In genomic region chr9:136574606-136575005, GRCh38 we compare ENCODE assay signal across 7 cellular contexts. TPM values are rescaled to one million over a fixed set of nuclear protein-coding genes. Genes with fewer than 3 reads are reported as not detected.
DNase-seq lines count a peak whose midpoint lies in the region; ATAC-seq and TF ChIP-seq lines count a peak whose summit lies in the region.
"Not testable (repeated sequence)": the region's sequence is repeated elsewhere in the genome, so short reads cannot be mapped to it uniquely, and the experiment has no call there.

No MANE protein-coding gene starts in this region.

- H3K27ac Mint-ChIP-seq in activated naive CD4-positive, alpha-beta T cell treated with anti-CD3 and anti-CD28 coated beads, Interleukin-2, amount 10 ng/mL, durations not matched to agents 7 days and 5 days, result peak overlapping the region; percentile 6
- H3K27ac Mint-ChIP-seq in dendritic cell treated with granulocyte-macrophage colony-stimulating factor and Interleukin-4, amounts not matched to agents 40 ng/mL and 50 ng/mL, for 4 days, result peak overlapping the region; percentile 18
- H3K27ac Mint-ChIP-seq in mesothelial cell of epicardium, result peak overlapping the region; percentile 13

- not testable (repeated sequence) for H4K8ac ChIP-seq in neuronal stem cell (ENCODE audit: low read depth, low read length)

- H4K91ac ChIP-seq in neuronal stem cell (ENCODE audit: low read depth, low read length, poor library complexity), result not testable (repeated sequence)

- POLR2A ChIA-PET in RWPE1 (lab: Yijun Ruan, JAX; ENCODE audit: low non-redundant PET), result not testable (repeated sequence)

- H3K4ac ChIP-seq in neuronal stem cell (ENCODE audit: low read length), result not testable (repeated sequence)

- CTCF ChIA-PET in RWPE1 (lab: Yijun Ruan, JAX); activated naive CD4-positive, alpha-beta T cell treated with anti-CD3 and anti-CD28 coated beads, Interleukin-2, amount 10 ng/mL, durations not matched to agents 7 days and 5 days (lab: Charles Lee): not testable (repeated sequence)

- H3K4me1 Mint-ChIP-seq in activated naive CD4-positive, alpha-beta T cell treated with anti-CD3 and anti-CD28 coated beads, Interleukin-2, amount 10 ng/mL, durations not matched to agents 7 days and 5 days, result not testable (repeated sequence)
- H3K4me1 Mint-ChIP-seq in dendritic cell treated with granulocyte-macrophage colony-stimulating factor and Interleukin-4, amounts not matched to agents 40 ng/mL and 50 ng/mL, for 4 days (ENCODE audit: low read depth), result peaks cover 55% of the 10 kb centered on the region
- peaks cover 52% of the 10 kb centered on the region for H3K4me1 Mint-ChIP-seq in mesothelial cell of epicardium

- not testable (repeated sequence) for H2BK5ac ChIP-seq in neuronal stem cell (ENCODE audit: low read length)

- ATAC-seq in left ventricle myocardium superior, result not testable (repeated sequence)

- peak overlapping the region; percentile 82 for H3K27ac ChIP-seq in RWPE1
- not testable (repeated sequence) for H3K27ac ChIP-seq in neuronal stem cell (replicated peaks; ENCODE audit: low read length)

- H3K4me3 ChIP-seq in GM12865 (ENCODE audit: low read depth, low read length); neuronal stem cell (ENCODE audit: low read length in 2 of 2): not testable (repeated sequence)

- not testable (repeated sequence) for TF ChIP-seq CTCF in GM12865 (IDR thresholded peaks at IDR 0.05; ENCODE audit: insufficient read depth, low read depth, low read length, missing control alignments); RWPE1 (conservative IDR thresholded peaks at IDR 0.05; ENCODE audit: low read depth); mesothelial cell of epicardium (IDR thresholded peaks at IDR 0.05; ENCODE audit: unreplicated experiment)

- not testable (repeated sequence) for H3K4me2 ChIP-seq in neuronal stem cell (ENCODE audit: insufficient read depth, low read length, poor library complexity, severe bottlenecking)

- H3K4me1 ChIP-seq in neuronal stem cell (ENCODE audit: control insufficient read depth in 2 of 2, insufficient read depth in 1 of 2, low read depth in 1 of 2, low read length in 2 of 2), result peaks cover 42 to 45% of the 10 kb centered on the region in 2 donors

- not testable (repeated sequence) for H2BK12ac ChIP-seq in neuronal stem cell (ENCODE audit: low read length)

- not testable (repeated sequence) for H2BK120ac ChIP-seq in neuronal stem cell (ENCODE audit: low read depth, low read length)

- not testable (repeated sequence) for H3K79me1 ChIP-seq in neuronal stem cell (ENCODE audit: low read depth, low read length)

- not testable (repeated sequence) for H3K4me3 Mint-ChIP-seq in activated naive CD4-positive, alpha-beta T cell treated with anti-CD3 and anti-CD28 coated beads, Interleukin-2, amount 10 ng/mL, durations not matched to agents 7 days and 5 days; dendritic cell treated with granulocyte-macrophage colony-stimulating factor and Interleukin-4, amounts not matched to agents 40 ng/mL and 50 ng/mL, for 4 days; mesothelial cell of epicardium

- not testable (repeated sequence) for H3K27me3 Mint-ChIP-seq in activated naive CD4-positive, alpha-beta T cell treated with anti-CD3 and anti-CD28 coated beads, Interleukin-2, amount 10 ng/mL, durations not matched to agents 7 days and 5 days; mesothelial cell of epicardium (ENCODE audit: low read depth)
- H3K27me3 Mint-ChIP-seq in dendritic cell treated with granulocyte-macrophage colony-stimulating factor and Interleukin-4, amounts not matched to agents 40 ng/mL and 50 ng/mL, for 4 days, result peaks cover 37% of the 10 kb centered on the region

- intact Hi-C loops in dendritic cell treated with granulocyte-macrophage colony-stimulating factor and Interleukin-4, amounts not matched to agents 40 ng/mL and 50 ng/mL, for 4 days (cut with micrococcal nuclease); left ventricle myocardium superior (cut with micrococcal nuclease): not testable (repeated sequence)

- not testable (repeated sequence) for H3K9ac ChIP-seq in neuronal stem cell (ENCODE audit: low read depth, low read length, poor library complexity)

- not testable (repeated sequence) for H3K9me3 ChIP-seq in neuronal stem cell (replicated peaks in 1 of 2; ENCODE audit: control insufficient read depth in 2 of 2, insufficient read depth in 1 of 2, low read depth in 1 of 2, low read length in 2 of 2)

- not testable (repeated sequence) for H2BK15ac ChIP-seq in neuronal stem cell (ENCODE audit: low read length)

- H3K23ac ChIP-seq in neuronal stem cell (ENCODE audit: low read depth, low read length, poor library complexity), result not testable (repeated sequence)

- DNase-seq in GM12865 (ENCODE audit: low read depth) (peak; percentile 43), left ventricle myocardium superior (peak; percentile 26)
- not testable (repeated sequence) for DNase-seq in RWPE1 (ENCODE audit: low spot score); activated naive CD4-positive, alpha-beta T cell treated with anti-CD3 and anti-CD28 coated beads, Interleukin-2, amount 10 ng/mL, durations not matched to agents 7 days and 5 days; mesothelial cell of epicardium (ENCODE audit: low spot score in 2 of 2, unreplicated experiment in 2 of 2); neuronal stem cell (ENCODE audit: low spot score)

- not testable (repeated sequence) for H3K9me3 Mint-ChIP-seq in activated naive CD4-positive, alpha-beta T cell treated with anti-CD3 and anti-CD28 coated beads, Interleukin-2, amount 10 ng/mL, durations not matched to agents 7 days and 5 days; dendritic cell treated with granulocyte-macrophage colony-stimulating factor and Interleukin-4, amounts not matched to agents 40 ng/mL and 50 ng/mL, for 4 days; mesothelial cell of epicardium

- H3K36me3 Mint-ChIP-seq in activated naive CD4-positive, alpha-beta T cell treated with anti-CD3 and anti-CD28 coated beads, Interleukin-2, amount 10 ng/mL, durations not matched to agents 7 days and 5 days; dendritic cell treated with granulocyte-macrophage colony-stimulating factor and Interleukin-4, amounts not matched to agents 40 ng/mL and 50 ng/mL, for 4 days (ENCODE audit: low read depth); mesothelial cell of epicardium: not testable (repeated sequence)

- not testable (repeated sequence) for H2AFZ ChIP-seq in neuronal stem cell (ENCODE audit: low read length)

- peak overlapping the region; percentile 54 for H3K18ac ChIP-seq in neuronal stem cell (ENCODE audit: low read length)

- no CpG with 5 or more reads among the region's 16 CpGs for WGBS in neuronal stem cell (ENCODE audit: extremely low coverage in 2 of 2, insufficient read length in 2 of 2, insufficient replicate concordance in 1 of 2), 2 donors

- H3K36me3 ChIP-seq in neuronal stem cell (replicated peaks in 1 of 2; ENCODE audit: control insufficient read depth in 2 of 2, insufficient read depth in 2 of 2, low read length in 2 of 2), result not testable (repeated sequence)

- not testable (repeated sequence) for H3K14ac ChIP-seq in neuronal stem cell (ENCODE audit: low read length)

- H2AK5ac ChIP-seq in neuronal stem cell (ENCODE audit: low read depth, low read length), result not testable (repeated sequence)

- H3K27me3 ChIP-seq in neuronal stem cell (ENCODE audit: control insufficient read depth in 3 of 3, insufficient read depth in 3 of 3, low read depth in 1 of 3, low read length in 3 of 3), result not testable (repeated sequence)

RNA-seq across cellular contexts. Expression of gene NOTCH1, which starts 28.8 kb away (rescaled TPM):
- total RNA-seq in left ventricle myocardium superior (15.4 TPM), mesothelial cell of epicardium (104 to 107 TPM (median 104 TPM) in 3 replicates)
- 32.9 TPM for polyA plus RNA-seq in neuronal stem cell (2013, experiment 1 of 2)
- polyA plus RNA-seq in neuronal stem cell (2013, experiment 2 of 2), result 33.2 TPM
